Comparison of ENCODE assay signal across 20 cellular contexts in genomic region chr10:631266-631665, GRCh38.
"Had no signal": no experiment of that assay in that cellular context is flagged by ENCODE, and none has a peak within 500 bp of the region (broad histone marks: within the 10 kb centered on the region; RNA-seq: fewer than 3 reads in every experiment).

No MANE protein-coding gene starts in this region.

- H3K4me1 ChIP-seq: Peyer's patch had no signal

- DNase-seq: activated CD4-positive, alpha-beta T cell treated with anti-CD3 and anti-CD28 coated beads for 1 hour; activated CD4-positive, alpha-beta T cell treated with anti-CD3 and anti-CD28 coated beads, Interleukin-2, amount 10 ng/mL, durations not matched to agents 24 days and 14 days; activated CD4-positive, alpha-beta T cell treated with anti-CD3 and anti-CD28 coated beads, Interleukin-2, amount 50 U/mL, for 48 hours; activated CD8-positive, alpha-beta memory T cell treated with anti-CD3 and anti-CD28 coated beads, Interleukin-2, amount 10 ng/mL, durations not matched to agents 7 days and 5 days; activated gamma-delta T cell; activated naive CD4-positive, alpha-beta T cell treated with anti-CD3 and anti-CD28 coated beads for 36 hours; activated T-cell treated with anti-CD3 and anti-CD28 coated beads, Interleukin-2, amount 50 U/mL, for 24 hours; brain microvascular endothelial cell; Kasumi-1; KBM-7; NCI-H1048; NCI-H1930; NCI-H446; Peyer's patch; Right ventricle myocardium superior; T-helper 17 cell; T-helper 9 cell had no signal

- H3K27ac ChIP-seq: brain microvascular endothelial cell, cardiac muscle cell, Peyer's patch, RWPE1 had no signal

- H3K9me3 ChIP-seq: Peyer's patch had no signal

- H3K27me3 ChIP-seq: brain microvascular endothelial cell, cardiac muscle cell, Peyer's patch had no signal

- H3K36me3 ChIP-seq: brain microvascular endothelial cell, cardiac muscle cell, Peyer's patch had no signal

- H3K4me3 ChIP-seq: cardiac muscle cell, Peyer's patch had no signal

- ATAC-seq: activated CD8-positive, alpha-beta memory T cell treated with anti-CD3 and anti-CD28 coated beads, Interleukin-2, amount 10 ng/mL, durations not matched to agents 7 days and 5 days; T-helper 17 cell; WTC11 had no signal
